1 cellular context compared by ENCODE assay signal in the genomic region with DNA sequence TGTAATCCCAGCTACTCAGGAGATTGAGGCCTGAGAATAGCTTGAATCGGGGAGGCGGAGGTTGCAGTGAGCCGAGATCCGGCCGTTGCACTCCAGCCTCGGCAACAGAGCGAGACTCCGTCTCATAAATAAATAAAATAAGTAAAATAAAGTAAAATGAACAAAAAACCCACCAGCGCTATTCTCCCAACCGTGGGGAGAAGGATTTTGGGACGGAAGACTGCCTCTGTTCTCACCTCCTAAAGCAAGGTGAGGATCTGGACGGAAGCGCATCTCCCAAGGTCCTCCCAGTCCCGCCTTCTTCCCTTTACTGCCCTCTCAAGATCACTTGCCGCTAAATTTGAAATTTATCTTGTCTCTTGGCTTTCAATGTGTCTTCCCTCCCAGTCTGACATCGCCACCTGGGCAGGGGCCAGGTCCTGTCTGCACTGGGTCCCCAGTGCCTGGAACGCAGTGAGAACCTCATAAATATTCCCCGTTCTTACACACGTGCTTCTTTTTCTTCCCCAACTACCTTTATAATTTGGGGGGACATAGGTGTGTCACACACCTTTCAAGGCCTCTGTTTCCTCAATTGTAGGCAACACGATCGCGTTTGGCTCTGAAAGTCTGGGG.
TF ChIP-seq lines count a peak whose summit lies in the region.

No MANE protein-coding gene starts in this region.

TF ChIP-seq in H1, 55 proteins besides CTCF, POLR2A, EP300 and RAD21:
- no peak for TF ChIP-seq HDAC6 (IDR thresholded peaks at IDR 0.05; ENCODE audit: low read depth, low read length)
- no peak for TF ChIP-seq TCF12 (IDR thresholded peaks at IDR 0.05; ENCODE audit: low read depth, low read length)
- TF ChIP-seq KDM5A (IDR thresholded peaks at IDR 0.05; ENCODE audit: low read length): no peak
- no peak for TF ChIP-seq GTF2F1 (IDR thresholded peaks at IDR 0.05; ENCODE audit: borderline replicate concordance, low read depth, low read length)
- TF ChIP-seq, protein P1, sequence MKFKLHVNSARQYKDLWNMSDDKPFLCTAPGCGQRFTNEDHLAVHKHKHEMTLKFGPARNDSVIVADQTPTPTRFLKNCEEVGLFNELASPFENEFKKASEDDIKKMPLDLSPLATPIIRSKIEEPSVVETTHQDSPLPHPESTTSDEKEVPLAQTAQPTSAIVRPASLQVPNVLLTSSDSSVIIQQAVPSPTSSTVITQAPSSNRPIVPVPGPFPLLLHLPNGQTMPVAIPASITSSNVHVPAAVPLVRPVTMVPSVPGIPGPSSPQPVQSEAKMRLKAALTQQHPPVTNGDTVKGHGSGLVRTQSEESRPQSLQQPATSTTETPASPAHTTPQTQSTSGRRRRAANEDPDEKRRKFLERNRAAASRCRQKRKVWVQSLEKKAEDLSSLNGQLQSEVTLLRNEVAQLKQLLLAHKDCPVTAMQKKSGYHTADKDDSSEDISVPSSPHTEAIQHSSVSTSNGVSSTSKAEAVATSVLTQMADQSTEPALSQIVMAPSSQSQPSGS (IDR thresholded peaks at IDR 0.05; ENCODE audit: low read length): no peak
- no peak for TF ChIP-seq SP4 (IDR thresholded peaks at IDR 0.05; ENCODE audit: low read length)
- TF ChIP-seq, protein P2, sequence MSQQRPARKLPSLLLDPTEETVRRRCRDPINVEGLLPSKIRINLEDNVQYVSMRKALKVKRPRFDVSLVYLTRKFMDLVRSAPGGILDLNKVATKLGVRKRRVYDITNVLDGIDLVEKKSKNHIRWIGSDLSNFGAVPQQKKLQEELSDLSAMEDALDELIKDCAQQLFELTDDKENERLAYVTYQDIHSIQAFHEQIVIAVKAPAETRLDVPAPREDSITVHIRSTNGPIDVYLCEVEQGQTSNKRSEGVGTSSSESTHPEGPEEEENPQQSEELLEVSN (IDR thresholded peaks at IDR 0.05): no peak
- no peak for TF ChIP-seq MAFK (IDR thresholded peaks at IDR 0.05; ENCODE audit: low read depth, low read length)
- no peak for TF ChIP-seq CHD2 (IDR thresholded peaks at IDR 0.05; ENCODE audit: low read length)
- no peak for TF ChIP-seq SIRT6 (IDR thresholded peaks at IDR 0.05; ENCODE audit: low read length)
- TF ChIP-seq BACH1 (IDR thresholded peaks at IDR 0.05; ENCODE audit: low read length): no peak
- TF ChIP-seq KDM4A (IDR thresholded peaks at IDR 0.05; ENCODE audit: low read depth, low read length, severe bottlenecking): no peak
- no peak for TF ChIP-seq POLR2AphosphoS5 (IDR thresholded peaks at IDR 0.05; ENCODE audit: low read depth, low read length)
- TF ChIP-seq, protein P3, sequence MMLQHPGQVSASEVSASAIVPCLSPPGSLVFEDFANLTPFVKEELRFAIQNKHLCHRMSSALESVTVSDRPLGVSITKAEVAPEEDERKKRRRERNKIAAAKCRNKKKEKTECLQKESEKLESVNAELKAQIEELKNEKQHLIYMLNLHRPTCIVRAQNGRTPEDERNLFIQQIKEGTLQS (IDR thresholded peaks at IDR 0.05; ENCODE audit: insufficient read depth, low read depth, low read length): no peak
